ENCODE assay signal across 8 cellular contexts in genomic region chr13:36418022-36418805, GRCh38. TPM values are rescaled to one million over a fixed set of nuclear protein-coding genes. Genes with fewer than 3 reads are reported as not detected.
DNase-seq lines count a peak whose midpoint lies in the region; ATAC-seq and TF ChIP-seq lines count a peak whose summit lies in the region.

No MANE protein-coding gene starts in this region.

- H3K36me3 Mint-ChIP-seq in activated naive CD8-positive, alpha-beta T cell treated with anti-CD3 and anti-CD28 coated beads for 36 hours = peaks cover 3% of the 10 kb centered on the region

- peaks cover 5% of the 10 kb centered on the region for H3K9me3 Mint-ChIP-seq in activated naive CD8-positive, alpha-beta T cell treated with anti-CD3 and anti-CD28 coated beads for 36 hours

- ATAC-seq in GM21576 (IDR thresholded peaks at IDR 0.05; ENCODE audit: unreplicated experiment) = peak; percentile 84

- peak overlapping the region; percentile 24 for H3K27ac ChIP-seq in neutrophil

- peaks cover 76% of the 10 kb centered on the region for H3K27me3 Mint-ChIP-seq in activated naive CD8-positive, alpha-beta T cell treated with anti-CD3 and anti-CD28 coated beads for 36 hours

- no peaks in the 10 kb centered on the region for H3K36me3 ChIP-seq in neutrophil

- H3K27ac Mint-ChIP-seq in activated naive CD8-positive, alpha-beta T cell treated with anti-CD3 and anti-CD28 coated beads for 36 hours = peak overlapping the region; percentile 0

- in situ Hi-C loops in KBM-7 (cut with MboI; ENCODE audit: low pct_unique_long_range_greater_than_20kb, low sequenced_read_pairs) = no loop called here

- H3K27me3 ChIP-seq in neutrophil = no peaks in the 10 kb centered on the region

- H3K9me3 ChIP-seq in neutrophil = no peaks in the 10 kb centered on the region

- TF ChIP-seq CTCF in neutrophil (IDR thresholded peaks at IDR 0.05) = no peak

- peak overlapping the region; percentile 18 for H3K4me3 Mint-ChIP-seq in activated naive CD8-positive, alpha-beta T cell treated with anti-CD3 and anti-CD28 coated beads for 36 hours

- peaks cover 3 to 26% of the 10 kb centered on the region in 2 experiments for H3K4me1 ChIP-seq in neutrophil (ENCODE audit: control insufficient read depth in 1 of 2, insufficient read depth in 1 of 2, low read depth in 1 of 2, low read length in 1 of 2)

- DNase-seq in Daoy (ENCODE audit: low read depth) = peak; percentile 60
- DNase-seq in KBM-7 = peak; percentile 91
- DNase-seq in activated naive CD8-positive, alpha-beta T cell treated with anti-CD3 and anti-CD28 coated beads for 36 hours = no peak
- no peak for DNase-seq in DMS114 treated with DMSO at 0.1 percent for 48 hours (lab: John Stamatoyannopoulos, UW; ENCODE audit: unreplicated experiment)
- DNase-seq in activated naive CD4-positive, alpha-beta T cell treated with anti-CD3 and anti-CD28 coated beads, Interleukin-2, amount 50 U/mL, for 16 hours = no peak
- no peak for DNase-seq in activated CD8-positive, alpha-beta memory T cell treated with anti-CD3 and anti-CD28 coated beads for 24 hours

- H3K4me3 ChIP-seq in neutrophil (ENCODE audit: low read depth in 1 of 2, low read length in 1 of 2) = no peak overlapping the region

- peaks cover 31% of the 10 kb centered on the region for H3K4me1 Mint-ChIP-seq in activated naive CD8-positive, alpha-beta T cell treated with anti-CD3 and anti-CD28 coated beads for 36 hours

RNA-seq across cellular contexts. Expression of gene CCNA1, which starts 14.1 kb away (rescaled TPM):
- total RNA-seq in Daoy (2014; rRNA removed; shearing (Covaris generic)) = 3.1 and 4.9 TPM in 2 replicates
- total RNA-seq in activated naive CD8-positive, alpha-beta T cell treated with anti-CD3 and anti-CD28 coated beads for 36 hours = under 1 TPM in 1 of 2 experiments, not detected in 1; 0.16 TPM

Comparison
In these comparisons a context has a peak if more than half of its experiments do, and no peak if none do; other contexts are left out.
1. DNase-seq: peak in Daoy (single experiment) and KBM-7 (single experiment); none in activated naive CD8-positive, alpha-beta T cell treated with anti-CD3 and anti-CD28 coated beads for 36 hours (single experiment), DMS114 treated with DMSO at 0.1 percent for 48 hours (single experiment), activated naive CD4-positive, alpha-beta T cell treated with anti-CD3 and anti-CD28 coated beads, Interleukin-2, amount 50 U/mL, for 16 hours (single experiment) and activated CD8-positive, alpha-beta memory T cell treated with anti-CD3 and anti-CD28 coated beads for 24 hours (single experiment).